16 cellular contexts compared by ENCODE assay signal in genomic region chr16:11363927-11364258, GRCh38.
"Had no signal": no experiment of that assay in that cellular context is flagged by ENCODE, and none has a peak within 500 bp of the region (broad histone marks: within the 10 kb centered on the region; RNA-seq: fewer than 3 reads in every experiment).

No MANE protein-coding gene starts in this region.

- H3K9me3 ChIP-seq: upper lobe of left lung had no signal

- H3K4me3 ChIP-seq: coronary artery, neural progenitor cell, smooth muscle cell, upper lobe of left lung had no signal

- H3K36me3 Mint-ChIP-seq: activated CD4-positive, alpha-beta memory T cell treated with anti-CD3 and anti-CD28 coated beads for 36 hours; activated naive CD8-positive, alpha-beta T cell treated with anti-CD3 and anti-CD28 coated beads for 36 hours; neural progenitor cell; stimulated activated effector memory CD8-positive, alpha-beta T cell treated with anti-CD3 and anti-CD28 coated beads, Interleukin-12 subunit alpha, Interleukin-12 subunit beta, amount 100 ng/mL, for 72 hours had no signal

- H3K4me3 Mint-ChIP-seq: activated naive CD8-positive, alpha-beta T cell treated with anti-CD3 and anti-CD28 coated beads for 36 hours; neural progenitor cell; stimulated activated effector memory CD8-positive, alpha-beta T cell treated with anti-CD3 and anti-CD28 coated beads, Interleukin-12 subunit alpha, Interleukin-12 subunit beta, amount 100 ng/mL, for 72 hours had no signal

- H3K9me3 Mint-ChIP-seq: activated CD4-positive, alpha-beta memory T cell treated with anti-CD3 and anti-CD28 coated beads for 36 hours; activated naive CD8-positive, alpha-beta T cell treated with anti-CD3 and anti-CD28 coated beads for 36 hours; activated T-cell treated with anti-CD3 and anti-CD28 coated beads, Interleukin-2, amount 50 U/mL, for 72 hours; neural progenitor cell; stimulated activated effector memory CD8-positive, alpha-beta T cell treated with anti-CD3 and anti-CD28 coated beads, Interleukin-12 subunit alpha, Interleukin-12 subunit beta, amount 100 ng/mL, for 72 hours; T-helper 2 cell treated with Interferon-gamma antibody and Interleukin-4, amounts not matched to agents 5 μg/mL and 100 μg/mL, for 36 hours had no signal

- H2AFZ ChIP-seq: neural progenitor cell had no signal

- H3K36me3 ChIP-seq: neural progenitor cell, upper lobe of left lung had no signal

- H3K27me3 ChIP-seq: neural progenitor cell, upper lobe of left lung had no signal

- DNase-seq: activated CD4-positive, alpha-beta T cell treated with anti-CD3 and anti-CD28 coated beads for 1 hour; activated CD8-positive, alpha-beta memory T cell treated with anti-CD3 and anti-CD28 coated beads, Interleukin-2, amount 50 U/mL, for 4 hours; activated gamma-delta T cell treated with Interleukin-2 at 50 U/mL for 16 hours; caudate nucleus; effector CD8-positive, alpha-beta T cell; SW 1271 had no signal

- H3K9ac ChIP-seq: neural progenitor cell, parathyroid adenoma had no signal

- H3K27ac ChIP-seq: neural progenitor cell had no signal

- H3K27ac Mint-ChIP-seq: activated naive CD8-positive, alpha-beta T cell treated with anti-CD3 and anti-CD28 coated beads for 36 hours; activated T-cell treated with anti-CD3 and anti-CD28 coated beads, Interleukin-2, amount 50 U/mL, for 72 hours had no signal
